Comparison of ENCODE assay signal across 8 cellular contexts in the genomic region with DNA sequence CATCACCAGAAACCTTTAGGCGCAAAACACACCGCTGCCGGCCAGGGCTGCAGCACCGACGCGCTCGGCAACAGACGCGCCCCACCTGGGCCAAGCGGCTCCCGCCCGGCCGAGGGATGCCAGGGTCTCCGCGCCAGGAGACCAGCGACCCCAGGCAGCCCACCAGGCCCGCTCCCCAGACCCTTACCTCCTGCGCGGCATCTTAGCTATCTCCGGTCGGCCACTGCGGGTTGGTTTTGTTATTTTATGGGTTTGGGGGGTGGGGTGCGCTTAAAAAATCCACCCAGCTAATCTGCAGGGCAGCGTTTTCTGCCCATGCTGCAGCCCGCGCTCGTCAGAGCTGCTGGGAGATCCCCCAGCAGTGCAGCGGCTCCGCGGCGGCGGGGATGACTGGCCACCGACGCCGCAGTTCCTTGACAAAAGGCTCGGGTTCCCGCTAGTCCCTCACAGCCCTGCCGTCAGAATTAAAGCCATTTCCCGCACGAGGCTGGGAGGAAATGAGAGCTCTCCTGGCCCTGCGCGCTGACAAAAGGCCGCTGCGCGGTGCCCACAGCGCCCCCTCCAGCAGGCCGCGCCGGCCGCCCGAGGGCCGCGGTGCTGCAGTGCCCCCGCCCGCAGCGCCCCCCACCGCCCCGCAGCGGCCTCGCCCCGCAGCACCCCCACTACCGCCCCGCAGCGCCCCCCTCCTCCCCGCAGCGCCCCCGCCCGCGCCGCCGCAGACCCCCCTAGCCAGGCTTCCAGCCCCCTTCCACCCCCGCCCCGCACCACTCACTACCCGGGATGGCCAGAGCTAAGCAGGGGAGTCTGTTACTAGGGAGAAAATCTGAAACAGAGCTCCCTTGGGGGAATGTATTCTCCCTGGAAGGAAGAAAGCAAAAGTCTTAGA. TPM values are rescaled to one million over a fixed set of nuclear protein-coding genes. Genes with fewer than 3 reads are reported as not detected.
A peak's percentile ranks its signal among the peaks of the same experiment; 100 is the strongest.
DNase-seq lines count a peak whose midpoint lies in the region; ATAC-seq and TF ChIP-seq lines count a peak whose summit lies in the region.

A gene with protein sequence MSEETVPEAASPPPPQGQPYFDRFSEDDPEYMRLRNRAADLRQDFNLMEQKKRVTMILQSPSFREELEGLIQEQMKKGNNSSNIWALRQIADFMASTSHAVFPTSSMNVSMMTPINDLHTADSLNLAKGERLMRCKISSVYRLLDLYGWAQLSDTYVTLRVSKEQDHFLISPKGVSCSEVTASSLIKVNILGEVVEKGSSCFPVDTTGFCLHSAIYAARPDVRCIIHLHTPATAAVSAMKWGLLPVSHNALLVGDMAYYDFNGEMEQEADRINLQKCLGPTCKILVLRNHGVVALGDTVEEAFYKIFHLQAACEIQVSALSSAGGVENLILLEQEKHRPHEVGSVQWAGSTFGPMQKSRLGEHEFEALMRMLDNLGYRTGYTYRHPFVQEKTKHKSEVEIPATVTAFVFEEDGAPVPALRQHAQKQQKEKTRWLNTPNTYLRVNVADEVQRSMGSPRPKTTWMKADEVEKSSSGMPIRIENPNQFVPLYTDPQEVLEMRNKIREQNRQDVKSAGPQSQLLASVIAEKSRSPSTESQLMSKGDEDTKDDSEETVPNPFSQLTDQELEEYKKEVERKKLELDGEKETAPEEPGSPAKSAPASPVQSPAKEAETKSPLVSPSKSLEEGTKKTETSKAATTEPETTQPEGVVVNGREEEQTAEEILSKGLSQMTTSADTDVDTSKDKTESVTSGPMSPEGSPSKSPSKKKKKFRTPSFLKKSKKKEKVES (minus strand): TSS at position 502 of the 886 bp plus-strand sequence. CDS start 61,792 bp downstream, outside the sequence.

- CTCF ChIA-PET in OCI-LY7 (lab: Charles Lee; ENCODE audit: unreplicated experiment) = no interaction called here

- H3K9me3 ChIP-seq in OCI-LY7 (ENCODE audit: low read length) = no peaks in the 10 kb centered on the region

- no peak within 1 kb of the TSS for H2AFZ ChIP-seq in OCI-LY7 (ENCODE audit: low read length)

- H3K36me3 ChIP-seq in OCI-LY7 (ENCODE audit: insufficient read depth, low read length) = no peaks in the 10 kb centered on the region

- no peaks in the 10 kb centered on the region for H4K20me1 ChIP-seq in OCI-LY7 (ENCODE audit: insufficient read depth, low read length)

- ATAC-seq in GM21447 (IDR thresholded peaks at IDR 0.05; ENCODE audit: unreplicated experiment) (peak; percentile 42), left cardiac atrium (peak; percentile 66 to 78), GM21360 (IDR thresholded peaks at IDR 0.05; ENCODE audit: unreplicated experiment) (no peak)

- no peak within 1 kb of the TSS for H3K4me2 ChIP-seq in OCI-LY7 (ENCODE audit: low read length)

- H3K79me2 ChIP-seq in OCI-LY7 (ENCODE audit: insufficient read depth, low read depth, low read length) = no peaks in the 10 kb centered on the region

- no peaks in the 10 kb centered on the region for H3K9me3 Mint-ChIP-seq in activated naive CD4-positive, alpha-beta T cell treated with anti-CD3 and anti-CD28 coated beads, Interleukin-2, amount 50 U/mL, for 24 hours
- no peaks in the 10 kb centered on the region for H3K9me3 Mint-ChIP-seq in progenitor cell of endocrine pancreas (ENCODE audit: low read depth)

- no peaks in the 10 kb centered on the region for H3K36me3 Mint-ChIP-seq in activated naive CD4-positive, alpha-beta T cell treated with anti-CD3 and anti-CD28 coated beads, Interleukin-2, amount 50 U/mL, for 24 hours
- H3K36me3 Mint-ChIP-seq in progenitor cell of endocrine pancreas (ENCODE audit: insufficient read depth) = no peaks in the 10 kb centered on the region

- H3K4me1 Mint-ChIP-seq in activated naive CD4-positive, alpha-beta T cell treated with anti-CD3 and anti-CD28 coated beads, Interleukin-2, amount 50 U/mL, for 24 hours = peaks cover 15% of the 10 kb centered on the region
- peaks cover 3% of the 10 kb centered on the region for H3K4me1 Mint-ChIP-seq in progenitor cell of endocrine pancreas (ENCODE audit: low read depth)

- no peak within 1 kb of the TSS for H3K27ac ChIP-seq in OCI-LY7 (ENCODE audit: low read depth, low read length, poor library complexity, severe bottlenecking)

- H3K27ac Mint-ChIP-seq in activated naive CD4-positive, alpha-beta T cell treated with anti-CD3 and anti-CD28 coated beads, Interleukin-2, amount 50 U/mL, for 24 hours = peak within 1 kb of the TSS; percentile 83
- no peak within 1 kb of the TSS for H3K27ac Mint-ChIP-seq in progenitor cell of endocrine pancreas

- H3K27me3 Mint-ChIP-seq in activated naive CD4-positive, alpha-beta T cell treated with anti-CD3 and anti-CD28 coated beads, Interleukin-2, amount 50 U/mL, for 24 hours = peaks cover 7% of the 10 kb centered on the region
- H3K27me3 Mint-ChIP-seq in progenitor cell of endocrine pancreas = peaks cover 77% of the 10 kb centered on the region

- in situ Hi-C loops in ACHN (cut with HindIII; ENCODE audit: low pct_ligation_motif_present, low pct_unique_long_range_greater_than_20kb, low sequenced_read_pairs) = no loop called here

- intact Hi-C loops in left cardiac atrium (cut with DNase I) = no loop called here
- intact Hi-C loops in OCI-LY7 (cut with micrococcal nuclease; ENCODE audit: unreplicated experiment) = no loop called here

- no peaks in the 10 kb centered on the region for H3K9me2 ChIP-seq in OCI-LY7 (ENCODE audit: insufficient read depth, low read length)

- peak within 1 kb of the TSS; percentile 89 for H3K4me3 Mint-ChIP-seq in activated naive CD4-positive, alpha-beta T cell treated with anti-CD3 and anti-CD28 coated beads, Interleukin-2, amount 50 U/mL, for 24 hours
- H3K4me3 Mint-ChIP-seq in progenitor cell of endocrine pancreas (ENCODE audit: low read depth) = peak within 1 kb of the TSS; percentile 72

- no TSS peak for BruUV-seq in OCI-LY7 (replicated peaks; lab: Mats Ljungman, UMichigan)

- DNase-seq in ACHN = peak; percentile 80
- DNase-seq in NCI-H748 (lab: John Stamatoyannopoulos, UW; ENCODE audit: unreplicated experiment) = peak; percentile 80
- DNase-seq in left cardiac atrium = peak; percentile 34
- DNase-seq in progenitor cell of endocrine pancreas (ENCODE audit: low spot score, unreplicated experiment) = peak; percentile 30
- no peak for DNase-seq in OCI-LY7 (ENCODE audit: low spot score)

- no peaks in the 10 kb centered on the region for H3K4me1 ChIP-seq in OCI-LY7 (ENCODE audit: insufficient read depth, low read length, poor library complexity, severe bottlenecking)

- POLR2A ChIA-PET in OCI-LY7 (lab: Charles Lee) = interaction anchor here (0.6 kb wide), 1 partner anchor 430 kb away, joined by 3 read pairs; no protein-coding TSS in a partner anchor

- H3K4me3 ChIP-seq in OCI-LY7 (ENCODE audit: low read depth, low read length, poor library complexity, severe bottlenecking) = no peak within 1 kb of the TSS

- TF ChIP-seq CTCF in progenitor cell of endocrine pancreas (IDR thresholded peaks at IDR 0.05; ENCODE audit: unreplicated experiment) (peak; percentile 58), OCI-LY7 (conservative IDR thresholded peaks at IDR 0.05; ENCODE audit: low read length) (no peak)

RNA-seq across cellular contexts. Expression of the gene that starts here (rescaled TPM):
- 1 to 10 TPM; 2.2 to 2.8 TPM for total RNA-seq in left cardiac atrium
- 1.1 and 1.3 TPM in 2 replicates for total RNA-seq in progenitor cell of endocrine pancreas
- not detected in 2 replicates for total RNA-seq in OCI-LY7 (2014; rRNA removed; shearing (Covaris generic))
- total RNA-seq in OCI-LY7 (2022) = not detected in 2 replicates
